8 cellular contexts compared by ENCODE assay signal in the genomic region with DNA sequence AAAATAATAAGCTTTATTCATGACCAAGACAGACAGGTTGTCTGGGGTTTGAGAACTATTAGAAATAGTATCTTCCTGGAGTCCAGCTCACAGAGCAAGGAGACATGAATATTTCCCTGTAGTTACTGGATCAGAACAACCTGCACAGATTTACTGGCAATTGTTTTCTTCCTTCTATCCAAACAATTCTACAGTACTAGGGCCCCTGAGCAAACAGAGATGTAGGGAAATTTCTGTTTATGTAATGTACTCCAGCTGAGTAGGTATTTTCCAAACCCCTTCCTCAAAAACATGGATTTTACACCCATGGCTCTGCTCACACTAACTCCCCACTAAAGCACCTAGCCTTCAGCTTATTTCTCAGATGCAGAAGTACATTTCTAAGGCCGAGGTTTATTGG.
"Had no signal": no experiment of that assay in that cellular context is flagged by ENCODE, and none has a peak within 500 bp of the region (broad histone marks: within the 10 kb centered on the region; RNA-seq: fewer than 3 reads in every experiment).

No MANE protein-coding gene starts in this region.

- ATAC-seq: GM12878 had no signal

- DNase-seq: GDM1, GF-D8 had no signal

- FAIRE-seq: G401.6, GM12878, GM12891, GM12892, GM18507, GM19239 had no signal

- H3K4me3 ChIP-seq: GM12878 had no signal
